In genomic region chr5:784428-785177, GRCh38 we compare ENCODE assay signal across 1 cellular context.
TF ChIP-seq lines count a peak whose summit lies in the region.

ZDHHC11B (minus strand) TSS chr5:784729; CDS start chr5:766919, 17,810 bp downstream.

TF ChIP-seq in HEK293, 187 proteins besides CTCF, POLR2A, EP300 and RAD21 (continued from another document):
- TF ChIP-seq, protein P1, sequence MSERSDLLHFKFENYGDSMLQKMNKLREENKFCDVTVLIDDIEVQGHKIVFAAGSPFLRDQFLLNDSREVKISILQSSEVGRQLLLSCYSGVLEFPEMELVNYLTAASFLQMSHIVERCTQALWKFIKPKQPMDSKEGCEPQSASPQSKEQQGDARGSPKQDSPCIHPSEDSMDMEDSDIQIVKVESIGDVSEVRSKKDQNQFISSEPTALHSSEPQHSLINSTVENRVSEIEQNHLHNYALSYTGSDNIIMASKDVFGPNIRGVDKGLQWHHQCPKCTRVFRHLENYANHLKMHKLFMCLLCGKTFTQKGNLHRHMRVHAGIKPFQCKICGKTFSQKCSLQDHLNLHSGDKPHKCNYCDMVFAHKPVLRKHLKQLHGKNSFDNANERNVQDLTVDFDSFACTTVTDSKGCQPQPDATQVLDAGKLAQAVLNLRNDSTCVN (tag by site-specific recombination; optimal IDR thresholded peaks at IDR 0.05), result peak; percentile 77
- TF ChIP-seq ZNF561 (tag by site-specific recombination; IDR thresholded peaks at IDR 0.05; ENCODE audit: borderline replicate concordance), result 0 out of 2 replicates have a peak, but pooled peaks have one; percentile 54
- TF ChIP-seq GLIS2 (tag by site-specific recombination; IDR thresholded peaks at IDR 0.05), result peak; percentile 45
- peak; percentile 70 for TF ChIP-seq ZBTB20 (tag by site-specific recombination; IDR thresholded peaks at IDR 0.05)
- TF ChIP-seq GLIS1 (tag by site-specific recombination; IDR thresholded peaks at IDR 0.05), result peak; percentile 57; the same call in 1 of the 2 replicates
- peak; percentile 47; the same call in 1 of the 2 replicates for TF ChIP-seq KLF9 (tag by site-specific recombination; IDR thresholded peaks at IDR 0.05; ENCODE audit: low read depth)
